Comparison of ENCODE assay signal across 16 cellular contexts in genomic region chr2:65316072-65316471, GRCh38.
DNase-seq lines count a peak whose midpoint lies in the region; ATAC-seq and TF ChIP-seq lines count a peak whose summit lies in the region.
"Had no signal": no experiment of that assay in that cellular context is flagged by ENCODE, and none has a peak within 500 bp of the region (broad histone marks: within the 10 kb centered on the region; RNA-seq: fewer than 3 reads in every experiment).

No MANE protein-coding gene starts in this region.

- no peak overlapping the region for H3K23ac ChIP-seq in trophoblast cell (ENCODE audit: low read length)

- WGBS in trophoblast cell (ENCODE audit: extremely low coverage, insufficient coverage, insufficient read length) = no CpG with 5 or more reads among the region's 6 CpGs
- WGBS in aorta, 2 donors = 1 to 5% methylated on average over 6 of the region's 6 CpGs

- H2BK5ac ChIP-seq in trophoblast cell (ENCODE audit: low read depth, low read length, poor library complexity) = peak overlapping the region; percentile 6

- peaks cover 13% of the 10 kb centered on the region for H3K79me1 ChIP-seq in trophoblast cell (ENCODE audit: low read length)

- peaks cover 7 to 13% of the 10 kb centered on the region in 2 experiments for H3K36me3 ChIP-seq in trophoblast cell (ENCODE audit: control insufficient read depth in 1 of 2, insufficient read depth in 2 of 2, low read length in 2 of 2)
- peaks cover 0 to 5% of the 10 kb centered on the region in 2 donors for H3K36me3 ChIP-seq in aorta (ENCODE audit: control insufficient read depth in 1 of 2, insufficient read depth in 2 of 2, low read length in 1 of 2)

- no peak overlapping the region for H3K4ac ChIP-seq in trophoblast cell (ENCODE audit: low read depth, low read length)

- H3K9me3 ChIP-seq in trophoblast cell (ENCODE audit: insufficient read depth, low read depth, low read length) (no peaks in the 10 kb centered on the region), aorta (ENCODE audit: control insufficient read depth, low read length) (no peaks in the 10 kb centered on the region)
- H3K9me3 ChIP-seq: HAP-1 had no signal

- no peak overlapping the region for H3K18ac ChIP-seq in trophoblast cell (ENCODE audit: low read length)

- no peak overlapping the region for H4K8ac ChIP-seq in trophoblast cell (ENCODE audit: low read depth, low read length)

- in situ Hi-C loops in GM13976 (cut with MboI; ENCODE audit: low sequenced_read_pairs, unreplicated experiment) = no loop called here

- H4K12ac ChIP-seq in trophoblast cell (ENCODE audit: low read depth, low read length) = no peak overlapping the region

- H3K14ac ChIP-seq in trophoblast cell (ENCODE audit: low read length) = no peak overlapping the region

- no peak overlapping the region for H3K9ac ChIP-seq in trophoblast cell (ENCODE audit: low read length)

- DNase-seq in Right ventricle myocardium inferior (ENCODE audit: missing footprints) = no peak
- DNase-seq in cardiac septum (ENCODE audit: low spot score) = no peak
- peak; percentile 91 to 96 for DNase-seq in foreskin keratinocyte
- DNase-seq in trophoblast cell = no peak
- peak; percentile 88 for DNase-seq in aorta
- no peak for DNase-seq in GM13976 (ENCODE audit: low spot score)
- DNase-seq in UCSD-AML1 (lab: John Stamatoyannopoulos, UW; ENCODE audit: unreplicated experiment) = no peak
- DNase-seq: activated CD4-positive, alpha-beta T cell treated with anti-CD3 and anti-CD28 coated beads for 36 hours; DMS153; NCI-H187; occipital lobe; stimulated activated CD4-positive, alpha-beta T cell treated with anti-CD3 and anti-CD28 coated beads, Interleukin-4, amount 100 ng/mL, for 1 hour; stimulated activated naive CD8-positive, alpha-beta T cell treated with anti-CD3 and anti-CD28 coated beads, Interleukin-15, amount 100 ng/mL, for 72 hours; SW 1271 had no signal

- H3K79me2 ChIP-seq in trophoblast cell (ENCODE audit: control insufficient read depth, insufficient read depth, low read length, poor library complexity) = no peaks in the 10 kb centered on the region

- H4K91ac ChIP-seq in trophoblast cell (ENCODE audit: low read depth, low read length) = peak overlapping the region; percentile 53

- intact Hi-C loops in Right ventricle myocardium inferior (cut with DNase I) = no loop called here
- intact Hi-C loops in cardiac septum (cut with DNase I) = no loop called here
- intact Hi-C loops in aorta (cut with DNase I) = loop anchor here (5.0 kb wide), 2 partner anchors 116 to 121 kb away; partner anchors contain the start of gene SPRED2 (in 1 of the 2)

- no peak for TF ChIP-seq CTCF in foreskin keratinocyte (conservative IDR thresholded peaks at IDR 0.05)
- TF ChIP-seq CTCF in GM13976 (IDR thresholded peaks at IDR 0.05; ENCODE audit: borderline replicate concordance, control extremely low read depth, extremely low read depth, insufficient read depth, missing control alignments) = no peak

- no peak overlapping the region for H2BK12ac ChIP-seq in trophoblast cell (ENCODE audit: low read length)

- peak overlapping the region; percentile 23 for H2BK120ac ChIP-seq in trophoblast cell (ENCODE audit: insufficient read depth, low read length, poor library complexity)

- H3K4me3 ChIP-seq in trophoblast cell (ENCODE audit: low read depth, low read length) = no peak overlapping the region
- H3K4me3 ChIP-seq in aorta (ENCODE audit: low read length in 2 of 2) = no peak overlapping the region
- H3K4me3 ChIP-seq: HAP-1 had no signal

- H3K27ac ChIP-seq in foreskin keratinocyte (peak overlapping the region; percentile 2), trophoblast cell (ENCODE audit: low read depth, low read length) (peak overlapping the region; percentile 39), aorta (ENCODE audit: low read depth in 1 of 2, low read length in 2 of 2) (peak overlapping the region in 1 of 2 donors; percentile 60)

- H3K27me3 ChIP-seq in foreskin keratinocyte (no peaks in the 10 kb centered on the region), trophoblast cell (ENCODE audit: insufficient read depth, low read length) (no peaks in the 10 kb centered on the region), aorta (ENCODE audit: control insufficient read depth in 1 of 2, insufficient read depth in 2 of 2, low read length in 1 of 2) (no peaks in the 10 kb centered on the region)

- H3K4me1 ChIP-seq in foreskin keratinocyte (peaks cover 48% of the 10 kb centered on the region), trophoblast cell (ENCODE audit: control insufficient read depth in 1 of 2, insufficient read depth in 2 of 2, low read length in 2 of 2) (peaks cover 19 to 24% of the 10 kb centered on the region in 2 experiments), aorta (ENCODE audit: control insufficient read depth in 1 of 2, insufficient read depth in 2 of 2, low read length in 2 of 2) (no peaks in the 10 kb centered on the region)
- H3K4me1 ChIP-seq: HAP-1 had no signal

- ATAC-seq in Right ventricle myocardium inferior (peak; percentile 82), foreskin keratinocyte (peak; percentile 59), aorta (ENCODE audit: low FRiP score) (peak; percentile 88), GM21528 (IDR thresholded peaks at IDR 0.05; ENCODE audit: low FRiP score, unreplicated experiment) (no peak)
- ATAC-seq: activated CD4-positive, alpha-beta T cell treated with anti-CD3 and anti-CD28 coated beads for 36 hours; stimulated activated naive CD8-positive, alpha-beta T cell treated with anti-CD3 and anti-CD28 coated beads, Interleukin-15, amount 100 ng/mL, for 72 hours had no signal

- no peak overlapping the region for H2AK5ac ChIP-seq in trophoblast cell (ENCODE audit: low read length)

- H3K4me2 ChIP-seq in trophoblast cell (ENCODE audit: low read length) = no peak overlapping the region

- H2AFZ ChIP-seq in trophoblast cell (ENCODE audit: insufficient read depth, low read length, poor library complexity) = no peak overlapping the region

Comparison
In these comparisons a context has a peak if more than half of its experiments do, and no peak if none do; other contexts are left out.
1. DNase-seq: peak in foreskin keratinocyte (2 of 2) and aorta (2 of 2); none in Right ventricle myocardium inferior (single experiment), cardiac septum (single experiment), trophoblast cell (0 of 2), GM13976 (single experiment) and UCSD-AML1 (single experiment).
2. intact Hi-C loops: an anchor here in aorta (5.0 kb wide); none called in Right ventricle myocardium inferior and cardiac septum.